In the genomic region with DNA sequence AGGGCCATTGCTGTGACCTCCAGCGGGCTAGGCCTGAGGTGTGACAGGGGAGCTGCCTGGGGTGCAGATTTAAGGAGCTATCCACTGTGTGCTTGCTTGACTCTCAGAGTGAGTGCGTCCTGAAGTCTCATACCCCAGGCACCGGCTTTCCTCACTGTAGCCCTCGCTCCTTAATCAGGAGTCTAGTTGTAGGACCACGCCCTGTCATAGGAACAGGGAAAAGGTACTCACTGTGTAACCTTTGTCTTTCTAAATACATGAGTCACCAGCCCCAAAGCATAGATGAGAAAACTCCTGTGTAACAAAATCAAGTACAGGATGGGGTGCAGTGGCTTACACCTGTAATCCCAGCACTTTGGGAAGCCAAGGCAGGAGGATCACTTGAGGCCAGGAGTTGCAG, we compare ENCODE assay signal across 27 cellular contexts.
DNase-seq lines count a peak whose midpoint lies in the region; ATAC-seq, FAIRE-seq and TF ChIP-seq lines count a peak whose summit lies in the region.
"Had no signal": no experiment of that assay in that cellular context is flagged by ENCODE, and none has a peak within 500 bp of the region (broad histone marks: within the 10 kb centered on the region; RNA-seq: fewer than 3 reads in every experiment).

No MANE protein-coding gene starts in this region.

- no peak for FAIRE-seq in pancreas (lab: Jason Lieb, UNC)
- FAIRE-seq: GM12891 had no signal

- POLR2A ChIA-PET in Caco-2 (lab: Charles Lee): interaction anchor here (0.6 kb wide), 1 partner anchor 144 kb away, joined by 3 read pairs; no protein-coding TSS in a partner anchor

- ATAC-seq in pancreas (no peak), heart right ventricle (no peak)
- ATAC-seq: WTC11 had no signal

- CTCF ChIA-PET in Caco-2 (lab: Charles Lee): no interaction called here

- DNase-seq in Caco-2: peak in 1 of 2 experiments; percentile 16
- peak; percentile 13 for DNase-seq in M059J (ENCODE audit: low read depth)
- DNase-seq in cerebellar cortex (ENCODE audit: low spot score): no peak
- no peak for DNase-seq in NCI-H187 treated with DMSO at 0.1 percent for 48 hours (lab: John Stamatoyannopoulos, UW)
- DNase-seq in pancreas: no peak
- no peak for DNase-seq in heart right ventricle
- DNase-seq: activated CD4-positive, alpha-beta T cell treated with anti-CD3 and anti-CD28 coated beads, Interleukin-2, amount 50 U/mL, for 4 hours; activated gamma-delta T cell treated with Interleukin-2 at 50 U/mL for 16 hours; amniotic stem cell; dorsolateral prefrontal cortex; foreskin melanocyte; MG63; naive B cell; NCI-H1436 treated with DMSO at 0.1 percent for 48 hours; NCI-H2171 treated with DMSO at 0.1 percent for 48 hours; NCI-H524 treated with DMSO at 0.1 percent for 48 hours; RPMI8226; stimulated activated CD4-positive, alpha-beta T cell treated with anti-CD3 and anti-CD28 coated beads, Interleukin-4, amount 100 ng/mL, for 24 hours; T-helper 9 cell; upper lobe of left lung had no signal

- H3K36me3 ChIP-seq in Caco-2 (ENCODE audit: control insufficient read depth, insufficient read depth, low read length) (peaks cover 2% of the 10 kb centered on the region; the same call in 1 of the 2 replicates), duodenal mucosa (ENCODE audit: control insufficient read depth in 1 of 2, insufficient read depth in 2 of 2, low read length in 2 of 2) (peaks cover 10 to 54% of the 10 kb centered on the region in 2 donors), mucosa of rectum (ENCODE audit: control insufficient read depth in 2 of 2, insufficient read depth in 2 of 2, low read length in 2 of 2) (peaks cover 12 to 33% of the 10 kb centered on the region in 2 donors), pancreas (peaks cover 0 to 15% (median 10%) of the 10 kb centered on the region in 3 donors), heart right ventricle (peaks cover 0 to 69% (median 14%) of the 10 kb centered on the region in 9 donors)

- no peaks in the 10 kb centered on the region for H3K9me3 Mint-ChIP-seq in Caco-2 (ENCODE audit: unreplicated experiment)
- H3K9me3 Mint-ChIP-seq: memory B cell; naive B cell; stimulated activated naive CD8-positive, alpha-beta T cell treated with anti-CD3 and anti-CD28 coated beads, Interleukin-15, Interleukin-2, amounts not matched to agents 100 ng/mL and 50 ng/mL, for 24 hours; WTC11 had no signal

- TF ChIP-seq CTCF in Caco-2 (IDR thresholded peaks at IDR 0.05; ENCODE audit: insufficient read depth in 1 of 2, low read depth in 1 of 2, low read length in 1 of 2, severe bottlenecking in 1 of 2, unreplicated experiment in 1 of 2): no peak
- no peak for TF ChIP-seq CTCF in pancreas (IDR thresholded peaks at IDR 0.05)
- no peak for TF ChIP-seq CTCF in heart right ventricle (IDR thresholded peaks at IDR 0.05)

- intact Hi-C loops in Caco-2 (cut with micrococcal nuclease; ENCODE audit: unreplicated experiment): loop anchor here (5.0 to 10.0 kb wide), 2 partner anchors 54 to 407 kb away; a partner anchor contains a TSS
- intact Hi-C loops in pancreas (cut with DNase I): loop anchor here in 2 of 3 donors (5.0 to 10.0 kb wide), 2 partner anchors 147 to 149 kb away; no protein-coding TSS in a partner anchor
- intact Hi-C loops in heart right ventricle (cut with DNase I): loop anchor here (2.0 to 10.0 kb wide), 10 partner anchors 47 to 619 kb away; a partner anchor contains a TSS

- H3K27ac Mint-ChIP-seq in Caco-2 (ENCODE audit: unreplicated experiment): peak overlapping the region; percentile 34
- H3K27ac Mint-ChIP-seq: memory B cell; stimulated activated naive CD8-positive, alpha-beta T cell treated with anti-CD3 and anti-CD28 coated beads, Interleukin-15, Interleukin-2, amounts not matched to agents 100 ng/mL and 50 ng/mL, for 24 hours had no signal

- H3K9me3 ChIP-seq in Caco-2 (no peaks in the 10 kb centered on the region), duodenal mucosa (ENCODE audit: control insufficient read depth in 1 of 2, low read length in 2 of 2) (no peaks in the 10 kb centered on the region), mucosa of rectum (ENCODE audit: control insufficient read depth in 2 of 2, low read length in 2 of 2) (no peaks in the 10 kb centered on the region), pancreas (no peaks in the 10 kb centered on the region), heart right ventricle (no peaks in the 10 kb centered on the region)
- H3K9me3 ChIP-seq: BLaER1, MG63, upper lobe of left lung had no signal

- no TSS peak for BruUV-seq in Caco-2 (replicated peaks; lab: Mats Ljungman, UMichigan)

- H3K36me3 Mint-ChIP-seq in Caco-2 (ENCODE audit: insufficient read depth, unreplicated experiment): peaks cover 24% of the 10 kb centered on the region

- H3K9ac ChIP-seq in duodenal mucosa (ENCODE audit: low read depth in 1 of 2, low read length in 2 of 2) (no peak overlapping the region), mucosa of rectum (ENCODE audit: low read depth in 1 of 2, low read length in 2 of 2) (no peak overlapping the region)
- H3K9ac ChIP-seq: BLaER1 had no signal

- 93 to 94% methylated on average over 5 of the region's 5 CpGs for WGBS in pancreas, 2 donors
- WGBS in heart right ventricle, 2 donors: 94 to 98% methylated on average over 5 of the region's 5 CpGs

- H3K4me3 ChIP-seq in Caco-2 (ENCODE audit: low read depth, low read length): no peak overlapping the region
- H3K4me3 ChIP-seq in duodenal mucosa (ENCODE audit: low read depth in 1 of 2, low read length in 2 of 2): peak overlapping the region in 1 of 2 donors; percentile 12
- no peak overlapping the region for H3K4me3 ChIP-seq in mucosa of rectum (ENCODE audit: low read length in 2 of 2)
- H3K4me3 ChIP-seq in pancreas: no peak overlapping the region
- no peak overlapping the region for H3K4me3 ChIP-seq in heart right ventricle
- H3K4me3 ChIP-seq: BLaER1, dorsolateral prefrontal cortex, MG63, upper lobe of left lung had no signal

- H3K4me3 Mint-ChIP-seq in Caco-2 (ENCODE audit: unreplicated experiment): no peak overlapping the region
- H3K4me3 Mint-ChIP-seq: memory B cell; naive B cell; stimulated activated naive CD8-positive, alpha-beta T cell treated with anti-CD3 and anti-CD28 coated beads, Interleukin-15, Interleukin-2, amounts not matched to agents 100 ng/mL and 50 ng/mL, for 24 hours; WTC11 had no signal

- H3K27ac ChIP-seq in duodenal mucosa (ENCODE audit: low read depth, low read length): peak overlapping the region; percentile 45
- peak overlapping the region; percentile 63 to 70 for H3K27ac ChIP-seq in mucosa of rectum (ENCODE audit: low read depth in 2 of 2, low read length in 2 of 2)
- no peak overlapping the region for H3K27ac ChIP-seq in pancreas
- no peak overlapping the region for H3K27ac ChIP-seq in heart right ventricle
- H3K27ac ChIP-seq: BLaER1, dorsolateral prefrontal cortex, upper lobe of left lung had no signal

- peaks cover 12% of the 10 kb centered on the region for H3K4me1 Mint-ChIP-seq in Caco-2 (ENCODE audit: low read depth, unreplicated experiment)
- H3K4me1 Mint-ChIP-seq: memory B cell had no signal

- H3K27me3 ChIP-seq in Caco-2 (replicated peaks; ENCODE audit: control insufficient read depth, insufficient read depth, low read length) (no peaks in the 10 kb centered on the region), duodenal mucosa (ENCODE audit: control insufficient read depth in 1 of 2, insufficient read depth in 2 of 2, low read length in 2 of 2) (no peaks in the 10 kb centered on the region), mucosa of rectum (ENCODE audit: control insufficient read depth in 2 of 2, insufficient read depth in 2 of 2, low read length in 2 of 2) (no peaks in the 10 kb centered on the region), pancreas (no peaks in the 10 kb centered on the region), heart right ventricle (no peaks in the 10 kb centered on the region)
- H3K27me3 ChIP-seq: BLaER1, dorsolateral prefrontal cortex, MG63, upper lobe of left lung had no signal

- H3K27me3 Mint-ChIP-seq in Caco-2 (ENCODE audit: insufficient read depth, unreplicated experiment): no peaks in the 10 kb centered on the region
- H3K27me3 Mint-ChIP-seq: memory B cell; naive B cell; stimulated activated naive CD8-positive, alpha-beta T cell treated with anti-CD3 and anti-CD28 coated beads, Interleukin-15, Interleukin-2, amounts not matched to agents 100 ng/mL and 50 ng/mL, for 24 hours had no signal

- H3K4me1 ChIP-seq in Caco-2 (peaks cover 10% of the 10 kb centered on the region; the same call in 1 of the 2 replicates), duodenal mucosa (ENCODE audit: control insufficient read depth in 1 of 2, insufficient read depth in 2 of 2, low read length in 2 of 2) (peaks cover 26 to 31% of the 10 kb centered on the region in 2 donors), mucosa of rectum (ENCODE audit: control insufficient read depth in 2 of 2, insufficient read depth in 2 of 2, low read length in 2 of 2) (peaks cover 18 to 27% of the 10 kb centered on the region in 2 donors), pancreas (peaks cover 0 to 6% (median 0%) of the 10 kb centered on the region in 3 donors), heart right ventricle (peaks cover 0 to 21% (median 7%) of the 10 kb centered on the region in 9 donors)
- H3K4me1 ChIP-seq: BLaER1 had no signal

Comparison
In these comparisons a context has a peak if more than half of its experiments do, and no peak if none do; other contexts are left out.
1. H3K27ac ChIP-seq: peak in duodenal mucosa (single experiment) and mucosa of rectum (2 of 2); none in pancreas (0 of 4) and heart right ventricle (0 of 10).